Comparison of ENCODE assay signal across 26 cellular contexts in the genomic region with DNA sequence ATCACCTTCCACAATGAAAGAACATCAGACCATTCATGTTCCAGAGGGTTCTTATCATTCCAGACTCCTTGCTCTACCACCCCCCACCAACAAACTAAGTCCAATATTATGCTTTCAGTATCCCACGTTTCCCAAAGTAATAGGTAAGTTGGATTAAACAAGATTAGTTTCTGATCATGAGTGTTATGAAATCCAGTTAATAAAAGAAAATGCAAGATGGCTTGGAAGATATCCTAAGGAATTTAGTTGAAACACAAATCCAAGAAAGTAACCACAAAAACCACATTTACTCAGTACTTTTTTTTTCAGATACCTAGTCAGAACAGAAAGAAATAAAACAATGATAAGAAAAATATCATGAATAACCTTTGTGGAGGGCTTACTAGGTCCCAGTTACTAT.
"Had no signal": no experiment of that assay in that cellular context is flagged by ENCODE, and none has a peak within 500 bp of the region (broad histone marks: within the 10 kb centered on the region; RNA-seq: fewer than 3 reads in every experiment).

No MANE protein-coding gene starts in this region.

- DNase-seq: hippocampal formation; kidney; left colon; left lung; lower lobe of right lung; mammary epithelial cell; mesenchymal stem cell; naive thymus-derived CD8-positive, alpha-beta T cell; nucleus accumbens; pancreas; posterior cingulate gyrus; right lobe of liver; stimulated activated CD4-positive, alpha-beta T cell treated with anti-CD3 and anti-CD28 coated beads, Interleukin-1b, Interleukin-23, amount 100 ng/mL, for 48 hours; stimulated activated CD4-positive, alpha-beta T cell treated with anti-CD3 and anti-CD28 coated beads, Interleukin-2, amount 100 ng/mL, for 48 hours; stimulated activated naive B cell treated with anti-CD40 and anti-IgM and Interleukin-4, amounts not matched to agents 10 μg/mL and 1 μg/mL and 100 μg/mL, for 72 hours; stimulated activated naive CD8-positive, alpha-beta T cell treated with anti-CD3 and anti-CD28 coated beads, Interleukin-15, Interleukin-2, amounts not matched to agents 100 U/mL and 50 U/mL, for 24 hours; stomach; testis; thyroid gland; transverse colon; upper lobe of left lung had no signal

- FAIRE-seq: islet of Langerhans, kidney, pancreas had no signal

- H3K27me3 ChIP-seq: left lung, pancreas, right atrium auricular region, right lobe of liver, stomach, testis, thyroid gland, transverse colon, upper lobe of left lung, vagina had no signal

- H3K4me3 ChIP-seq: left lung, lower lobe of right lung, pancreas, prostate gland, right atrium auricular region, right lobe of liver, smooth muscle cell, stomach, testis, thyroid gland, transverse colon, upper lobe of left lung, vagina had no signal

- H3K9me3 ChIP-seq: left lung, lower lobe of right lung, pancreas, prostate gland, right atrium auricular region, right lobe of liver, stomach, testis, thyroid gland, transverse colon, upper lobe of left lung, vagina had no signal

- H3K27ac ChIP-seq: left lung, lower lobe of right lung, pancreas, prostate gland, right atrium auricular region, right lobe of liver, stomach, testis, thyroid gland, transverse colon, upper lobe of left lung, vagina had no signal

- H3K4me2 ChIP-seq: smooth muscle cell had no signal

- H3K4me1 ChIP-seq: left lung, lower lobe of right lung, pancreas, prostate gland, right atrium auricular region, right lobe of liver, stomach, testis, thyroid gland, transverse colon, upper lobe of left lung, vagina had no signal

- H3K36me3 ChIP-seq: left lung, lower lobe of right lung, pancreas, prostate gland, right atrium auricular region, right lobe of liver, stomach, thyroid gland, transverse colon, upper lobe of left lung, vagina had no signal

- ATAC-seq: left colon; left lung; lower lobe of right lung; naive thymus-derived CD8-positive, alpha-beta T cell; pancreas; right lobe of liver; stimulated activated naive B cell treated with anti-CD40 and anti-IgM and Interleukin-4, amounts not matched to agents 10 μg/mL and 1 μg/mL and 100 μg/mL, for 72 hours; stimulated activated naive CD8-positive, alpha-beta T cell treated with anti-CD3 and anti-CD28 coated beads, Interleukin-15, Interleukin-2, amounts not matched to agents 100 U/mL and 50 U/mL, for 24 hours had no signal
